Comparison of ENCODE assay signal across 22 cellular contexts in the genomic region with DNA sequence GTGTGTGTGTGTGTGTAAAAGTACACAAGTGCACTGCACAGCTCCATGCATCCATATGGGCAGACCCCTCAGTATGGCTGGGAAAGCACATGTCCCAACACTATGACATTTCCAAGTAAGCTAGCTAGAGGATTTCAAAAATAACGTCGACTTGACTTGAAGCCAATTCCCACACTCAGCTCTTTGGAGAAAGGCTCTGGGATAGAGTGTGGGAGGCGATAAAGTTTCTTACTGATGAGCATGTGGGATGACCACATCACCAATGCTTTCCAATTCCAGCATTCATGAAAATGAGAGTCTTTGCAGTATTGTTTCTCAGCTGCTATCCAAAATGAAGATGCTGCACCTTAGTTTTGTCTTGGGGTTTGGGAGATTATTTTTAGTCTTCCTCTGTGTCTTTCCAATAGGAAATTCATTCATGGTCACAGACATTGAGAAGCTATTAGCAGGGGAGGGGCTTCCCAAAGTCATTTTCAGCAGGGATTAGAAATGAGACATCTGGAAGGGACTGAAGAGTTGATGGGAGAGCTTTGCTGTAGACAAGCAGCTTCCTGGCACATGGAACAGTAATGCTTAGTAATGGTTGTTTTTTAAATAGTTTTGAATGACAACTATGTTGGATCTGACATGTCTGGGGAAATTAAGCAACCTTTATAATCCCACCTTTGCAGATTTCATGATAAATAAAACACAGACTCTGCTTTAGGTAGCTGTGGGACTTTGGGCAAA.
"Had no signal": no experiment of that assay in that cellular context is flagged by ENCODE, and none has a peak within 500 bp of the region (broad histone marks: within the 10 kb centered on the region; RNA-seq: fewer than 3 reads in every experiment).

No MANE protein-coding gene starts in this region.

- H3K36me3 Mint-ChIP-seq: activated naive CD4-positive, alpha-beta T cell treated with anti-CD3 and anti-CD28 coated beads, Interleukin-2, amount 10 ng/mL, durations not matched to agents 7 days and 5 days; naive B cell had no signal

- H3K27ac ChIP-seq: cardiac muscle cell, gastroesophageal sphincter, lower lobe of right lung, spleen, upper lobe of right lung had no signal

- H3K4me3 Mint-ChIP-seq: activated B cell treated with CpG ODN at 0.5 μM for 24 hours; activated naive CD4-positive, alpha-beta T cell treated with anti-CD3 and anti-CD28 coated beads, Interleukin-2, amount 10 ng/mL, durations not matched to agents 7 days and 5 days; activated T-cell treated with anti-CD3 and anti-CD28 coated beads, Interleukin-2, amount 50 U/mL, for 72 hours; dendritic cell treated with granulocyte-macrophage colony-stimulating factor and Interleukin-4, amounts not matched to agents 40 ng/mL and 50 ng/mL, for 4 days; naive B cell; neural crest cell; T-helper 17 cell had no signal

- H3K27me3 Mint-ChIP-seq: activated B cell treated with CpG ODN at 0.5 μM for 24 hours; activated naive CD4-positive, alpha-beta T cell treated with anti-CD3 and anti-CD28 coated beads, Interleukin-2, amount 10 ng/mL, durations not matched to agents 7 days and 5 days; dendritic cell treated with granulocyte-macrophage colony-stimulating factor and Interleukin-4, amounts not matched to agents 40 ng/mL and 50 ng/mL, for 4 days; T-helper 17 cell had no signal

- H3K9me3 Mint-ChIP-seq: activated B cell treated with CpG ODN at 0.5 μM for 24 hours; activated naive CD4-positive, alpha-beta T cell treated with anti-CD3 and anti-CD28 coated beads, Interleukin-2, amount 10 ng/mL, durations not matched to agents 7 days and 5 days; dendritic cell treated with granulocyte-macrophage colony-stimulating factor and Interleukin-4, amounts not matched to agents 40 ng/mL and 50 ng/mL, for 4 days; neural crest cell had no signal

- H3K4me1 Mint-ChIP-seq: activated B cell treated with CpG ODN at 0.5 μM for 24 hours; activated naive CD4-positive, alpha-beta T cell treated with anti-CD3 and anti-CD28 coated beads, Interleukin-2, amount 10 ng/mL, durations not matched to agents 7 days and 5 days; naive B cell; neural crest cell; T-helper 17 cell had no signal

- ATAC-seq: activated T-cell treated with anti-CD3 and anti-CD28 coated beads, Interleukin-2, amount 50 U/mL, for 72 hours; gastroesophageal sphincter; left colon; lower lobe of right lung; T-helper 17 cell; upper lobe of right lung had no signal

- H3K27ac Mint-ChIP-seq: activated B cell treated with CpG ODN at 0.5 μM for 24 hours; activated naive CD4-positive, alpha-beta T cell treated with anti-CD3 and anti-CD28 coated beads, Interleukin-2, amount 10 ng/mL, durations not matched to agents 7 days and 5 days; activated T-cell treated with anti-CD3 and anti-CD28 coated beads, Interleukin-2, amount 50 U/mL, for 72 hours; dendritic cell treated with granulocyte-macrophage colony-stimulating factor and Interleukin-4, amounts not matched to agents 40 ng/mL and 50 ng/mL, for 4 days; naive B cell; T-helper 17 cell had no signal

- DNase-seq: activated B cell treated with CpG ODN at 0.5 μM for 24 hours; activated CD4-positive, alpha-beta T cell treated with anti-CD3 and anti-CD28 coated beads for 4 hours; activated CD4-positive, alpha-beta T cell treated with anti-CD3 and anti-CD28 coated beads, Interleukin-2, amount 50 U/mL, for 48 hours; activated effector memory CD4-positive, alpha-beta T cell treated with anti-CD3 and anti-CD28 coated beads, Interleukin-2, amount 50 U/mL, for 16 hours; activated naive CD4-positive, alpha-beta T cell treated with anti-CD3 and anti-CD28 coated beads, Interleukin-2, amount 10 ng/mL, durations not matched to agents 7 days and 5 days; activated T-cell treated with anti-CD3 and anti-CD28 coated beads, Interleukin-2, amount 50 U/mL, for 72 hours; effector CD8-positive, alpha-beta T cell; head of caudate nucleus; islet precursor cell; left colon; lower lobe of right lung; mesendoderm; naive B cell; spleen; stimulated activated CD4-positive, alpha-beta T cell treated with anti-CD3 and anti-CD28 coated beads, Interleukin-4, amount 100 ng/mL, for 1 hour; stimulated activated naive CD4-positive, alpha-beta T cell; T-helper 17 cell; upper lobe of right lung had no signal
